Comparison of ENCODE assay signal across 8 cellular contexts in the genomic region with DNA sequence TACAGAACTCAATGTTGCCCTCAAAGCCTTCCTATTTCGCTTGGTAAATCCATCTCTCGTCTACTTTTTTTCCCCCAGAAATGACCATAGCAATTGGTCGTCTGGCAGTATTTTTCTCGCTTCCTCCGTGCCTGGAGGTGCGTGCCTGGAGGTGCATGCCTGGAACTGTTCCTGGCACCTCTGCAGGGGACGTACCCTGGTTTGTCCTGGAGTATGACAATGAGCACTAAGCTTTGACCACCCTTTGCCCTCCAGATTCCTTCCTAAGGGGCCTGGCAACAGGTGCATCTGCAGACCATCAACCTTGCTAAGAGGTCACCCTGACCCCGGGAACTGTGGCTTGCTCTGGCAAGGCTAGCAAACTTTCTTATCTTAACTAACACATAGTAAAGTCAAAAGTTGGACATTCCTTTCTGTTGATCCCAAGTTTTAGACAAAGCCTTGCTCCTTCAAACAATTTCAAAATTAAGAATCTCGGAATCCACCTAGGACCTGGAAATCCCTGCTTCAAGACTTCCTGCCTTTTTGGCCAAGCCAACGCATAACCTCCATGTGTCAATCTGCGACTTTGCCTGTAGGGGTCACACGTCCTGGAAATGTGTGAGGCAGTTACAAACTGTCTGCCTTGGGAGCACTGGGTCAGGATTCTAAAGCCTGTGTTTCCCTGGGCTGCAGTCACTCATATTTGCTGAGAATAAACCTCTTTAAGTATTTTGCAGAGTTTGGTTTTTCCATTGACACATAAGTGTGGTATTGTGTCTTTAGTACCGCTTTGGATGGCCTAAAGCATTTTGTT. TPM values are rescaled to one million over a fixed set of nuclear protein-coding genes. Genes with fewer than 3 reads are reported as not detected.
DNase-seq lines count a peak whose midpoint lies in the region; ATAC-seq and TF ChIP-seq lines count a peak whose summit lies in the region.

No MANE protein-coding gene starts in this region.

- H3K4me3 ChIP-seq in HFF-Myc (replicated peaks; ENCODE audit: low read depth, low read length) = no peak overlapping the region
- no peak overlapping the region for H3K4me3 ChIP-seq in choroid plexus epithelial cell (ENCODE audit: low read depth, low read length)
- no peak overlapping the region for H3K4me3 ChIP-seq in mesendoderm (ENCODE audit: low read length)

- H3K23ac ChIP-seq in mesendoderm (ENCODE audit: low read length) = no peak overlapping the region

- H4K8ac ChIP-seq in mesendoderm (ENCODE audit: low read depth, low read length) = no peak overlapping the region

- no peak overlapping the region for H3K4ac ChIP-seq in mesendoderm (ENCODE audit: low read depth, low read length)

- H3K56ac ChIP-seq in mesendoderm (ENCODE audit: low read length) = no peak overlapping the region

- H3K27ac ChIP-seq in mesendoderm (ENCODE audit: low read depth, low read length) = no peak overlapping the region

- WGBS in mesendoderm (ENCODE audit: extremely low coverage, insufficient coverage, low lambda C conversion rate) = no CpG with 5 or more reads among the region's 13 CpGs

- H3K9me3 Mint-ChIP-seq in natural killer cell = no peaks in the 10 kb centered on the region
- no peaks in the 10 kb centered on the region for H3K9me3 Mint-ChIP-seq in natural killer cell treated with Interleukin-12 subunit alpha and Interleukin-12 subunit beta and Interleukin-15 and Interleukin-18, amount 100 ng/mL, for 72 hours
- no peaks in the 10 kb centered on the region for H3K9me3 Mint-ChIP-seq in activated T-helper 1 cell treated with anti-CD3 and anti-CD28 coated beads, Interleukin-12 subunit alpha, Interleukin-12 subunit beta, Interleukin-2, Interleukin-4 antibody, amounts not matched to agents 30 ng/mL and 10 ng/mL and 1 ng/mL, durations not matched to agents 14 hours and 24 hours and 36 hours

- H3K4me2 ChIP-seq in mesendoderm (ENCODE audit: low read length) = no peak overlapping the region

- peaks cover 10 to 32% of the 10 kb centered on the region in 2 donors for H3K27me3 Mint-ChIP-seq in natural killer cell (ENCODE audit: low read depth in 2 of 2)
- peaks cover 21 to 35% of the 10 kb centered on the region in 2 donors for H3K27me3 Mint-ChIP-seq in natural killer cell treated with Interleukin-12 subunit alpha and Interleukin-12 subunit beta and Interleukin-15 and Interleukin-18, amount 100 ng/mL, for 72 hours
- H3K27me3 Mint-ChIP-seq in activated T-helper 1 cell treated with anti-CD3 and anti-CD28 coated beads, Interleukin-12 subunit alpha, Interleukin-12 subunit beta, Interleukin-2, Interleukin-4 antibody, amounts not matched to agents 30 ng/mL and 10 ng/mL and 1 ng/mL, durations not matched to agents 14 hours and 24 hours and 36 hours (ENCODE audit: insufficient read depth) = peaks cover 7% of the 10 kb centered on the region

- no peak overlapping the region for H3K9ac ChIP-seq in mesendoderm (ENCODE audit: low read length)

- ATAC-seq in natural killer cell (no peak), GM19324 (IDR thresholded peaks at IDR 0.05; ENCODE audit: low FRiP score, unreplicated experiment) (no peak)
- no peak for ATAC-seq in natural killer cell treated with Interleukin-12 subunit alpha and Interleukin-12 subunit beta and Interleukin-15 and Interleukin-18, amount 100 ng/mL, for 72 hours

- H3K36me3 ChIP-seq in mesendoderm (ENCODE audit: control insufficient read depth, insufficient read depth, low read length) = no peaks in the 10 kb centered on the region

- no peak overlapping the region for H3K4me3 Mint-ChIP-seq in natural killer cell
- no peak overlapping the region for H3K4me3 Mint-ChIP-seq in natural killer cell treated with Interleukin-12 subunit alpha and Interleukin-12 subunit beta and Interleukin-15 and Interleukin-18, amount 100 ng/mL, for 72 hours
- H3K4me3 Mint-ChIP-seq in activated T-helper 1 cell treated with anti-CD3 and anti-CD28 coated beads, Interleukin-12 subunit alpha, Interleukin-12 subunit beta, Interleukin-2, Interleukin-4 antibody, amounts not matched to agents 30 ng/mL and 10 ng/mL and 1 ng/mL, durations not matched to agents 14 hours and 24 hours and 36 hours = no peak overlapping the region

- no peak overlapping the region for H3K18ac ChIP-seq in mesendoderm (ENCODE audit: low read length)

- H2AK5ac ChIP-seq in mesendoderm (ENCODE audit: low read length) = no peak overlapping the region

- H4K5ac ChIP-seq in mesendoderm (ENCODE audit: low read length) = no peak overlapping the region

- H3K4me1 ChIP-seq in mesendoderm (ENCODE audit: control insufficient read depth, low read depth, low read length) = no peaks in the 10 kb centered on the region

- H3K27me3 ChIP-seq in mesendoderm (ENCODE audit: insufficient read depth, low read length, poor library complexity) = no peaks in the 10 kb centered on the region

- no peak overlapping the region for H2BK15ac ChIP-seq in mesendoderm (replicated peaks; ENCODE audit: low read depth)

- no peaks in the 10 kb centered on the region for H3K79me1 ChIP-seq in mesendoderm (ENCODE audit: low read length)

- H3K36me3 Mint-ChIP-seq in natural killer cell = no peaks in the 10 kb centered on the region
- H3K36me3 Mint-ChIP-seq in natural killer cell treated with Interleukin-12 subunit alpha and Interleukin-12 subunit beta and Interleukin-15 and Interleukin-18, amount 100 ng/mL, for 72 hours = no peaks in the 10 kb centered on the region
- H3K36me3 Mint-ChIP-seq in activated T-helper 1 cell treated with anti-CD3 and anti-CD28 coated beads, Interleukin-12 subunit alpha, Interleukin-12 subunit beta, Interleukin-2, Interleukin-4 antibody, amounts not matched to agents 30 ng/mL and 10 ng/mL and 1 ng/mL, durations not matched to agents 14 hours and 24 hours and 36 hours (ENCODE audit: low read depth) = no peaks in the 10 kb centered on the region

- no peak overlapping the region for H2BK5ac ChIP-seq in mesendoderm (ENCODE audit: low read length)

- no peaks in the 10 kb centered on the region for H3K4me1 Mint-ChIP-seq in natural killer cell
- H3K4me1 Mint-ChIP-seq in natural killer cell treated with Interleukin-12 subunit alpha and Interleukin-12 subunit beta and Interleukin-15 and Interleukin-18, amount 100 ng/mL, for 72 hours (ENCODE audit: low read depth in 2 of 2) = no peaks in the 10 kb centered on the region
- H3K4me1 Mint-ChIP-seq in activated T-helper 1 cell treated with anti-CD3 and anti-CD28 coated beads, Interleukin-12 subunit alpha, Interleukin-12 subunit beta, Interleukin-2, Interleukin-4 antibody, amounts not matched to agents 30 ng/mL and 10 ng/mL and 1 ng/mL, durations not matched to agents 14 hours and 24 hours and 36 hours (ENCODE audit: low read depth) = no peaks in the 10 kb centered on the region

- H3K27ac Mint-ChIP-seq in natural killer cell = no peak overlapping the region
- H3K27ac Mint-ChIP-seq in natural killer cell treated with Interleukin-12 subunit alpha and Interleukin-12 subunit beta and Interleukin-15 and Interleukin-18, amount 100 ng/mL, for 72 hours = no peak overlapping the region
- H3K27ac Mint-ChIP-seq in activated T-helper 1 cell treated with anti-CD3 and anti-CD28 coated beads, Interleukin-12 subunit alpha, Interleukin-12 subunit beta, Interleukin-2, Interleukin-4 antibody, amounts not matched to agents 30 ng/mL and 10 ng/mL and 1 ng/mL, durations not matched to agents 14 hours and 24 hours and 36 hours = no peak overlapping the region

- intact Hi-C loops in natural killer cell (cut with micrococcal nuclease) = no loop called here
- intact Hi-C loops in activated T-helper 1 cell treated with anti-CD3 and anti-CD28 coated beads, Interleukin-12 subunit alpha, Interleukin-12 subunit beta, Interleukin-2, Interleukin-4 antibody, amounts not matched to agents 30 ng/mL and 10 ng/mL and 1 ng/mL, durations not matched to agents 14 hours and 24 hours and 36 hours (cut with micrococcal nuclease) = loop anchor here (1.0 kb wide), 1 partner anchor 258 kb away; no protein-coding TSS in a partner anchor

- H2BK120ac ChIP-seq in mesendoderm (ENCODE audit: low read depth, low read length) = no peak overlapping the region

- no peaks in the 10 kb centered on the region for H3K79me2 ChIP-seq in mesendoderm (ENCODE audit: control insufficient read depth, insufficient read depth, low read length)

- TF ChIP-seq CTCF in natural killer cell (IDR thresholded peaks at IDR 0.05) = peak; percentile 19
- peak; percentile 69 for TF ChIP-seq CTCF in HFF-Myc (IDR thresholded peaks at IDR 0.05; ENCODE audit: low read depth, low read length, missing control alignments)
- peak; percentile 70 for TF ChIP-seq CTCF in choroid plexus epithelial cell (conservative IDR thresholded peaks at IDR 0.05; ENCODE audit: low read depth, low read length)

- DNase-seq in natural killer cell (no peak), HFF-Myc (ENCODE audit: extremely low read depth, low read depth) (no peak), NCI-H748 treated with DMSO at 0.1 percent for 48 hours (lab: John Stamatoyannopoulos, UW) (peak; percentile 15), choroid plexus epithelial cell (ENCODE audit: low read depth) (peak; percentile 61), mesendoderm (peak; percentile 75)
- DNase-seq in natural killer cell treated with Interleukin-12 subunit alpha and Interleukin-12 subunit beta and Interleukin-15 and Interleukin-18, amount 100 ng/mL, for 72 hours (ENCODE audit: low spot score) = no peak
- no peak for DNase-seq in activated T-helper 1 cell treated with anti-CD3 and anti-CD28 coated beads, Interleukin-12 subunit alpha, Interleukin-12 subunit beta, Interleukin-2, Interleukin-4 antibody, amounts not matched to agents 30 ng/mL and 10 ng/mL and 1 ng/mL, durations not matched to agents 14 hours and 24 hours and 36 hours (ENCODE audit: low spot score)

RNA-seq across cellular contexts. Expression of a gene that starts 28.8 kb away (rescaled TPM):
- 10 to 100 TPM; 43.0 to 57.9 (median 53.6) TPM for total RNA-seq in natural killer cell
- 10 to 100 TPM; 46.7 to 86.3 TPM for total RNA-seq in natural killer cell treated with Interleukin-12 subunit alpha and Interleukin-12 subunit beta and Interleukin-15 and Interleukin-18, amount 100 ng/mL, for 72 hours
- polyA plus RNA-seq in mesendoderm (2013, experiment 1 of 2) = 20.8 TPM
- polyA plus RNA-seq in mesendoderm (2013, experiment 2 of 2) = 20.8 TPM
- 67.4 and 71.8 TPM in 2 replicates for total RNA-seq in activated T-helper 1 cell treated with anti-CD3 and anti-CD28 coated beads, Interleukin-12 subunit alpha, Interleukin-12 subunit beta, Interleukin-2, Interleukin-4 antibody, amounts not matched to agents 30 ng/mL and 10 ng/mL and 1 ng/mL, durations not matched to agents 14 hours and 24 hours and 36 hours

Comparison
In these comparisons a context has a peak if more than half of its experiments do, and no peak if none do; other contexts are left out.
1. DNase-seq: peak in NCI-H748 treated with DMSO at 0.1 percent for 48 hours (single experiment), choroid plexus epithelial cell (single experiment) and mesendoderm (single experiment); none in natural killer cell (single experiment), natural killer cell treated with Interleukin-12 subunit alpha and Interleukin-12 subunit beta and Interleukin-15 and Interleukin-18, amount 100 ng/mL, for 72 hours (single experiment), HFF-Myc (single experiment) and activated T-helper 1 cell treated with anti-CD3 and anti-CD28 coated beads, Interleukin-12 subunit alpha, Interleukin-12 subunit beta, Interleukin-2, Interleukin-4 antibody, amounts not matched to agents 30 ng/mL and 10 ng/mL and 1 ng/mL, durations not matched to agents 14 hours and 24 hours and 36 hours (single experiment).
2. CTCF ChIP-seq: peak in every context shown above with its lines; median percentile 70 in choroid plexus epithelial cell; 69 in HFF-Myc; 19 in natural killer cell.